Comparison of ENCODE assay signal across 35 cellular contexts in the genomic region with DNA sequence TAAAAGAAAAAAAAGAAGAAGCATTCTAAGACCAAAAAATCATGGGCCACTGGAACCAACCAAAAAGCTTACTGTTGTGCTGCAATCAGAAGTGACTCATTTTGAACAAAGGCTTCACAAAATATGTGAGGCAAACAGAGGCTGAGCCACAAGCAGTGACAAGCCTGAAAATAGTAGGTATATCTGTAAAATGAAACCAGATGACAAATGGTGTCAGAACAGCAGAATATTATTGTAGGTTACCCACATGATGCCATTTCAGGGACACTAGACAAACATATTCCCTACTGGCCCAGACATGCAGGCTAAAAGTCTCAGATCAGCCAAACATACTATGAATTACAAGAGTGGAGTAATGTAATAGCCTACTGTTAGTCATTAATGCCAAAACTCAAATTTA.
DNase-seq lines count a peak whose midpoint lies in the region; ATAC-seq, FAIRE-seq and TF ChIP-seq lines count a peak whose summit lies in the region.
"Had no signal": no experiment of that assay in that cellular context is flagged by ENCODE, and none has a peak within 500 bp of the region (broad histone marks: within the 10 kb centered on the region; RNA-seq: fewer than 3 reads in every experiment).

No MANE protein-coding gene starts in this region.

- H3K27ac Mint-ChIP-seq in type B pancreatic cell: peak overlapping the region; percentile 69
- H3K27ac Mint-ChIP-seq: activated naive CD8-positive, alpha-beta T cell; CD4-positive, CD25-positive, alpha-beta regulatory T cell; GM23338; HFFc6; natural killer cell treated with Interleukin-12 subunit alpha and Interleukin-12 subunit beta and Interleukin-15 and Interleukin-18, amount 100 ng/mL, for 72 hours; stimulated activated memory B cell treated with anti-CD40 and anti-IgM and Interleukin-4, amounts not matched to agents 10 μg/mL and 1 μg/mL and 100 μg/mL, for 72 hours; T-helper 1 cell treated with Interleukin-12 subunit alpha and Interleukin-12 subunit beta and Interleukin-4 antibody, amounts not matched to agents 30 μg/mL and 1 μg/mL, for 36 hours had no signal

- TF ChIP-seq CTCF in esophagus squamous epithelium (IDR thresholded peaks at IDR 0.05): no peak
- TF ChIP-seq CTCF in type B pancreatic cell (conservative IDR thresholded peaks at IDR 0.05): no peak

- H3K27me3 ChIP-seq in esophagus squamous epithelium: no peaks in the 10 kb centered on the region
- H3K27me3 ChIP-seq: upper lobe of right lung had no signal

- H3K9me3 ChIP-seq in esophagus squamous epithelium: no peaks in the 10 kb centered on the region
- H3K9me3 ChIP-seq: A549, heart right ventricle, mucosa of descending colon, upper lobe of right lung had no signal

- DNase-seq in NCI-H1694 (lab: John Stamatoyannopoulos, UW) (peak; percentile 7), NCI-H1694 treated with DMSO at 0.1 percent for 48 hours (lab: John Stamatoyannopoulos, UW) (no peak), NCI-H69 (lab: John Stamatoyannopoulos, UW) (peak; percentile 78), esophagus squamous epithelium (lab: John Stamatoyannopoulos, UW) (no peak), type B pancreatic cell (ENCODE audit: extremely low spot score, unreplicated experiment) (no peak), frontal cortex (ENCODE audit: low spot score in 2 of 2) (no peak), middle frontal gyrus (ENCODE audit: extremely low spot score, low spot score) (no peak)
- DNase-seq: activated CD4-positive, alpha-beta T cell treated with anti-CD3 and anti-CD28 coated beads, Interleukin-2, amount 50 U/mL, for 1 hour; activated CD4-positive, CD25-positive, alpha-beta regulatory T cell; activated effector memory CD4-positive, alpha-beta T cell treated with anti-CD3 and anti-CD28 coated beads, Interleukin-2, amount 50 U/mL, for 16 hours; activated T-cell treated with anti-CD3 and anti-CD28 coated beads, Interleukin-2, amount 50 U/mL, for 1 hour; AML-193; Calu3; CD4-positive, CD25-positive, alpha-beta regulatory T cell; effector CD4-positive, alpha-beta T cell; heart right ventricle; HFFc6; mucosa of descending colon; NCI-H1092; NCI-H510A; stimulated activated CD4-positive, alpha-beta T cell treated with anti-CD3 and anti-CD28 coated beads, Interleukin-15, amount 100 ng/mL, for 24 hours; substantia nigra; upper lobe of right lung had no signal

- no peaks in the 10 kb centered on the region for H3K36me3 Mint-ChIP-seq in type B pancreatic cell
- H3K36me3 Mint-ChIP-seq: activated naive CD8-positive, alpha-beta T cell; CD4-positive, CD25-positive, alpha-beta regulatory T cell; natural killer cell treated with Interleukin-12 subunit alpha and Interleukin-12 subunit beta and Interleukin-15 and Interleukin-18, amount 100 ng/mL, for 72 hours; stimulated activated memory B cell treated with anti-CD40 and anti-IgM and Interleukin-4, amounts not matched to agents 10 μg/mL and 1 μg/mL and 100 μg/mL, for 72 hours had no signal

- no peak overlapping the region for H3K4me3 ChIP-seq in esophagus squamous epithelium
- H3K4me3 ChIP-seq: A549, GM23338, heart right ventricle, mucosa of descending colon, upper lobe of right lung had no signal

- TF ChIP-seq POLR2A in esophagus squamous epithelium (IDR thresholded peaks at IDR 0.05): no peak

- H3K9me3 Mint-ChIP-seq in type B pancreatic cell: no peaks in the 10 kb centered on the region
- H3K9me3 Mint-ChIP-seq: GM23338; HFFc6; stimulated activated memory B cell treated with anti-CD40 and anti-IgM and Interleukin-4, amounts not matched to agents 10 μg/mL and 1 μg/mL and 100 μg/mL, for 72 hours; T-helper 1 cell treated with Interleukin-12 subunit alpha and Interleukin-12 subunit beta and Interleukin-4 antibody, amounts not matched to agents 30 μg/mL and 1 μg/mL, for 36 hours had no signal

- H3K36me3 ChIP-seq in esophagus squamous epithelium: no peaks in the 10 kb centered on the region
- H3K36me3 ChIP-seq: heart right ventricle, upper lobe of right lung had no signal

- H3K4me1 ChIP-seq in esophagus squamous epithelium: peaks cover 0 to 19% (median 0%) of the 10 kb centered on the region in 3 donors
- H3K4me1 ChIP-seq: A549, heart right ventricle, upper lobe of right lung had no signal

- no peak for ATAC-seq in GM18520 (IDR thresholded peaks at IDR 0.05; ENCODE audit: unreplicated experiment)
- ATAC-seq: A549; GM23338; heart right ventricle; mucosa of descending colon; natural killer cell treated with Interleukin-12 subunit alpha and Interleukin-12 subunit beta and Interleukin-15 and Interleukin-18, amount 100 ng/mL, for 72 hours; SK-N-SH treated with all-trans-retinoic acid at 6 μM for 48 hours; stimulated activated memory B cell treated with anti-CD40 and anti-IgM and Interleukin-4, amounts not matched to agents 10 μg/mL and 1 μg/mL and 100 μg/mL, for 72 hours; upper lobe of right lung had no signal

- intact Hi-C loops in esophagus squamous epithelium (cut with DNase I): no loop called here

- no peak overlapping the region for H3K4me3 Mint-ChIP-seq in type B pancreatic cell
- H3K4me3 Mint-ChIP-seq: activated naive CD8-positive, alpha-beta T cell; CD4-positive, CD25-positive, alpha-beta regulatory T cell; GM23338; HFFc6; natural killer cell treated with Interleukin-12 subunit alpha and Interleukin-12 subunit beta and Interleukin-15 and Interleukin-18, amount 100 ng/mL, for 72 hours; stimulated activated memory B cell treated with anti-CD40 and anti-IgM and Interleukin-4, amounts not matched to agents 10 μg/mL and 1 μg/mL and 100 μg/mL, for 72 hours; T-helper 1 cell treated with Interleukin-12 subunit alpha and Interleukin-12 subunit beta and Interleukin-4 antibody, amounts not matched to agents 30 μg/mL and 1 μg/mL, for 36 hours had no signal

- peak overlapping the region; percentile 51 to 76 (median 61) for H3K27ac ChIP-seq in esophagus squamous epithelium
- H3K27ac ChIP-seq: A549, heart right ventricle, upper lobe of right lung had no signal

- no peaks in the 10 kb centered on the region for H3K27me3 Mint-ChIP-seq in type B pancreatic cell
- H3K27me3 Mint-ChIP-seq: activated naive CD8-positive, alpha-beta T cell; CD4-positive, CD25-positive, alpha-beta regulatory T cell; natural killer cell treated with Interleukin-12 subunit alpha and Interleukin-12 subunit beta and Interleukin-15 and Interleukin-18, amount 100 ng/mL, for 72 hours; stimulated activated memory B cell treated with anti-CD40 and anti-IgM and Interleukin-4, amounts not matched to agents 10 μg/mL and 1 μg/mL and 100 μg/mL, for 72 hours had no signal

- no peaks in the 10 kb centered on the region for H3K4me1 Mint-ChIP-seq in type B pancreatic cell (ENCODE audit: unreplicated experiment)
- H3K4me1 Mint-ChIP-seq: CD4-positive, CD25-positive, alpha-beta regulatory T cell; GM23338; stimulated activated memory B cell treated with anti-CD40 and anti-IgM and Interleukin-4, amounts not matched to agents 10 μg/mL and 1 μg/mL and 100 μg/mL, for 72 hours had no signal

- FAIRE-seq in frontal cortex (lab: Jason Lieb, UNC): no peak
- FAIRE-seq: A549, GM18507, GM19239, HTR-8/SVneo, TTC549 had no signal

Comparison
In these comparisons a context has a peak if more than half of its experiments do, and no peak if none do; other contexts are left out.
1. DNase-seq: peak in NCI-H1694 (single experiment) and NCI-H69 (single experiment); none in NCI-H1694 treated with DMSO at 0.1 percent for 48 hours (single experiment), esophagus squamous epithelium (single experiment), type B pancreatic cell (single experiment), frontal cortex (0 of 2) and middle frontal gyrus (single experiment).